9 cellular contexts compared by ENCODE assay signal in the genomic region with DNA sequence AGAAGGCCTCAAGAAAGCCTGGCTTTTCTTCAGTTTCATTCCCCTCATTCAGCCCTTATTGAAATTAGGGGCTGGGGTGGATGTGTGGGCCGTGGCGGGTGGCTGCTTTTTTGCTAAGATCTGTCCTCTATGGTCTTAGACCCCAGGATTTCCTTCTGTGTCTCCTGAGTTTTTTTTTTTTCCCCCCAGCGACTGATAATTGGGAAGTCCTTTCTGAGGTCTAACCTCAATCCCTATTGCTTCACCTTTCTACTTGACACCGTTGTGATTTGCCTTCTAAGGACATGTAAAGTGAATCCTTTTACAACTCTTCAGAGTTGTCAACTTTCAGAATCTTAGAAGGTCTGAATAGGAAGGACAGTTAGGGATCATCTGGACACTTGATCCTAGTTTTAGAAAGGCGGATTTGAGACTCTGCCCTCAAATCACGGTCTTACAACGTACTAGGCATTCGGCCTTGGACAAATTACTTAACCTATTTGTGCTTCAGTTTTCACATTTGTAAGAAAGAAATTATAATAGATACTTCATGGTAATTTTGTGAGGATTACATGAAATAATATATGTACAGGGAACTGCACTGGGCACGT. TPM values are rescaled to one million over a fixed set of nuclear protein-coding genes. Genes with fewer than 3 reads are reported as not detected.
DNase-seq lines count a peak whose midpoint lies in the region; ATAC-seq, FAIRE-seq and TF ChIP-seq lines count a peak whose summit lies in the region.
"Had no signal": no experiment of that assay in that cellular context is flagged by ENCODE, and none has a peak within 500 bp of the region (broad histone marks: within the 10 kb centered on the region; RNA-seq: fewer than 3 reads in every experiment).

No MANE protein-coding gene starts in this region.

- FAIRE-seq in urothelium cell line (lab: Jason Lieb, UNC), result no peak

- H3K27me3 ChIP-seq in Peyer's patch (no peaks in the 10 kb centered on the region), gastroesophageal sphincter (no peaks in the 10 kb centered on the region), skeletal muscle satellite cell (ENCODE audit: control insufficient read depth, insufficient read depth, low read length) (no peaks in the 10 kb centered on the region)

- H3K9me3 ChIP-seq in Peyer's patch (no peaks in the 10 kb centered on the region), gastroesophageal sphincter (no peaks in the 10 kb centered on the region), skeletal muscle satellite cell (replicated peaks; ENCODE audit: low read length) (no peaks in the 10 kb centered on the region)

- H3K4me2 ChIP-seq in skeletal muscle satellite cell (ENCODE audit: low read length), result peak overlapping the region; percentile 73

- H3K9me3 Mint-ChIP-seq in activated CD8-positive, alpha-beta memory T cell treated with anti-CD3 and anti-CD28 coated beads, Interleukin-2, amount 10 ng/mL, durations not matched to agents 7 days and 5 days (ENCODE audit: low read depth), result no peaks in the 10 kb centered on the region

- DNase-seq in GM12864 (ENCODE audit: low read depth) (no peak), Peyer's patch (no peak), iPS-NIHi7 (ENCODE audit: extremely low spot score) (no peak), urothelium cell line (ENCODE audit: low spot score) (no peak), hepatic stellate cell (ENCODE audit: low spot score) (no peak)
- no peak for DNase-seq in activated CD8-positive, alpha-beta memory T cell treated with anti-CD3 and anti-CD28 coated beads, Interleukin-2, amount 10 ng/mL, durations not matched to agents 7 days and 5 days

- no peak for ATAC-seq in gastroesophageal sphincter
- ATAC-seq in activated CD8-positive, alpha-beta memory T cell treated with anti-CD3 and anti-CD28 coated beads, Interleukin-2, amount 10 ng/mL, durations not matched to agents 7 days and 5 days, result no peak

- H3K4me3 Mint-ChIP-seq in activated CD8-positive, alpha-beta memory T cell treated with anti-CD3 and anti-CD28 coated beads, Interleukin-2, amount 10 ng/mL, durations not matched to agents 7 days and 5 days, result no peak overlapping the region

- peaks cover 22% of the 10 kb centered on the region for H3K4me1 Mint-ChIP-seq in activated CD8-positive, alpha-beta memory T cell treated with anti-CD3 and anti-CD28 coated beads, Interleukin-2, amount 10 ng/mL, durations not matched to agents 7 days and 5 days

- TF ChIP-seq POLR2A in Peyer's patch (IDR thresholded peaks at IDR 0.05) (no peak), gastroesophageal sphincter (IDR thresholded peaks at IDR 0.05) (peak in 1 of 2 donors; percentile 2)

- peak overlapping the region; percentile 72 for H3K9ac ChIP-seq in skeletal muscle satellite cell (ENCODE audit: low read depth, low read length)

- TF ChIP-seq CTCF in GM12864 (IDR thresholded peaks at IDR 0.05; ENCODE audit: low read depth, low read length, missing control alignments) (no peak), Peyer's patch (IDR thresholded peaks at IDR 0.05) (no peak), gastroesophageal sphincter (IDR thresholded peaks at IDR 0.05) (no peak)

- H3K27me3 Mint-ChIP-seq in activated CD8-positive, alpha-beta memory T cell treated with anti-CD3 and anti-CD28 coated beads, Interleukin-2, amount 10 ng/mL, durations not matched to agents 7 days and 5 days, result peaks cover 6% of the 10 kb centered on the region
- H3K27me3 Mint-ChIP-seq: activated CD4-positive, alpha-beta T cell treated with anti-CD3 and anti-CD28 coated beads for 36 hours had no signal

- 43 to 49% methylated on average over 8 to 9 of the region's 9 CpGs for WGBS in gastroesophageal sphincter (ENCODE audit: low coverage in 1 of 2), 2 donors

- no peak for TF ChIP-seq EP300 in gastroesophageal sphincter (IDR thresholded peaks at IDR 0.05)

- no peaks in the 10 kb centered on the region for H3K36me3 Mint-ChIP-seq in activated CD8-positive, alpha-beta memory T cell treated with anti-CD3 and anti-CD28 coated beads, Interleukin-2, amount 10 ng/mL, durations not matched to agents 7 days and 5 days

- H3K27ac ChIP-seq in Peyer's patch (peak overlapping the region; percentile 62 to 77 (median 73)), gastroesophageal sphincter (peak overlapping the region; percentile 83 to 91 (median 88))

- H3K4me1 ChIP-seq in Peyer's patch (peaks cover 0 to 18% (median 0%) of the 10 kb centered on the region in 4 donors), gastroesophageal sphincter (peaks cover 0 to 54% (median 3%) of the 10 kb centered on the region in 3 donors), skeletal muscle satellite cell (ENCODE audit: control insufficient read depth, insufficient read depth, low read length) (peaks cover 29% of the 10 kb centered on the region)

- H3K4me3 ChIP-seq in GM12864 (ENCODE audit: low read depth, low read length) (peak overlapping the region; percentile 82), Peyer's patch (peak overlapping the region; percentile 47 to 65 (median 57)), gastroesophageal sphincter (peak overlapping the region; percentile 62 to 82), skeletal muscle satellite cell (ENCODE audit: low read length) (peak overlapping the region; percentile 57)

- H3K36me3 ChIP-seq in Peyer's patch (no peaks in the 10 kb centered on the region), gastroesophageal sphincter (no peaks in the 10 kb centered on the region), skeletal muscle satellite cell (ENCODE audit: insufficient read depth, low read length) (no peaks in the 10 kb centered on the region)

- CTCF ChIA-PET in activated CD8-positive, alpha-beta memory T cell treated with anti-CD3 and anti-CD28 coated beads, Interleukin-2, amount 10 ng/mL, durations not matched to agents 7 days and 5 days (lab: Charles Lee), result interaction anchor here (0.9 to 7.5 kb wide), 17 partner anchors 8 to 152 kb away, joined by 3 to 79 read pairs (median 4); partner anchors contain the start of gene COPZ1

- no peak overlapping the region for H3K27ac Mint-ChIP-seq in activated CD8-positive, alpha-beta memory T cell treated with anti-CD3 and anti-CD28 coated beads, Interleukin-2, amount 10 ng/mL, durations not matched to agents 7 days and 5 days
- H3K27ac Mint-ChIP-seq: activated CD4-positive, alpha-beta T cell treated with anti-CD3 and anti-CD28 coated beads for 36 hours had no signal

RNA-seq across cellular contexts. Expression of gene GPR84, which starts 4.4 kb away (rescaled TPM):
- total RNA-seq in Peyer's patch, result not detected
- total RNA-seq in gastroesophageal sphincter, result under 1 TPM in 1 of 4 donors, not detected in 3; 0.54 TPM
- under 0.01 TPM in 1 of 2 replicates, not detected in the other for total RNA-seq in skeletal muscle satellite cell (2012; rRNA removed)
- under 1 TPM; 0.32 to 0.59 TPM for total RNA-seq in activated CD8-positive, alpha-beta memory T cell treated with anti-CD3 and anti-CD28 coated beads, Interleukin-2, amount 10 ng/mL, durations not matched to agents 7 days and 5 days

RNA-seq across cellular contexts. Expression of gene ZNF385A, which starts 24.7 kb away (rescaled TPM):
- total RNA-seq in Peyer's patch, result 10 to 100 TPM in 2 of 4 donors, 1 to 10 TPM in 2; 7.3 to 28.1 (median 9.7) TPM
- total RNA-seq in gastroesophageal sphincter, result 10 to 100 TPM in 3 of 4 donors, 1 to 10 TPM in 1; 7.5 to 28.0 (median 19.5) TPM
- 1.0 and 1.3 TPM in 2 replicates for total RNA-seq in skeletal muscle satellite cell (2012; rRNA removed)
- total RNA-seq in activated CD8-positive, alpha-beta memory T cell treated with anti-CD3 and anti-CD28 coated beads, Interleukin-2, amount 10 ng/mL, durations not matched to agents 7 days and 5 days, result under 1 TPM; 0.30 to 0.91 TPM

RNA-seq across cellular contexts. Expression of gene COPZ1, which starts 34.9 kb away (rescaled TPM):
- total RNA-seq in Peyer's patch (10 to 100 TPM; 42.4 to 66.9 (median 54.2) TPM), gastroesophageal sphincter (100 to 1,000 TPM in 1 of 4 donors, 10 to 100 TPM in 3; 47.0 to 138 (median 57.5) TPM)
- 109 and 115 TPM in 2 replicates for total RNA-seq in skeletal muscle satellite cell (2012; rRNA removed)
- total RNA-seq in activated CD8-positive, alpha-beta memory T cell treated with anti-CD3 and anti-CD28 coated beads, Interleukin-2, amount 10 ng/mL, durations not matched to agents 7 days and 5 days, result 100 to 1,000 TPM in 1 of 2 experiments, 10 to 100 TPM in 1; 90.8 to 104 TPM

RNA-seq across cellular contexts. Expression of gene NFE2, which starts 59.0 kb away (rescaled TPM):
- not detected for total RNA-seq in Peyer's patch
- 1 to 10 TPM in 1 of 4 donors, under 1 TPM in 2, not detected in 1; 0.37 to 1.6 (median 0.77) TPM for total RNA-seq in gastroesophageal sphincter
- not detected in 2 replicates for total RNA-seq in skeletal muscle satellite cell (2012; rRNA removed)
- not detected for total RNA-seq in activated CD8-positive, alpha-beta memory T cell treated with anti-CD3 and anti-CD28 coated beads, Interleukin-2, amount 10 ng/mL, durations not matched to agents 7 days and 5 days
- total RNA-seq: activated CD4-positive, alpha-beta T cell treated with anti-CD3 and anti-CD28 coated beads for 36 hours had no signal

RNA-seq across cellular contexts. Expression of gene ITGA5, which starts 59.2 kb away (rescaled TPM):
- total RNA-seq in Peyer's patch (10 to 100 TPM; 21.0 to 78.4 (median 44.5) TPM), gastroesophageal sphincter (100 to 1,000 TPM; 141 to 908 (median 220) TPM)
- 794 and 1,056 TPM in 2 replicates for total RNA-seq in skeletal muscle satellite cell (2012; rRNA removed)
- total RNA-seq in activated CD8-positive, alpha-beta memory T cell treated with anti-CD3 and anti-CD28 coated beads, Interleukin-2, amount 10 ng/mL, durations not matched to agents 7 days and 5 days, result 10 to 100 TPM; 13.2 to 37.6 TPM

Comparison
In these comparisons a context has a peak if more than half of its experiments do, and no peak if none do; other contexts are left out.
1. RNA of gene ZNF385A, which starts 24.7 kb away (total RNA-seq): 7.5 to 28.0 TPM in gastroesophageal sphincter and 7.3 to 28.1 TPM in Peyer's patch; 0.30 to 0.91 TPM in activated CD8-positive, alpha-beta memory T cell treated with anti-CD3 and anti-CD28 coated beads, Interleukin-2, amount 10 ng/mL, durations not matched to agents 7 days and 5 days; every median in the first group is over 4 times any median in the second.
2. Peak in every context shown above with its lines, with median percentiles within 50 percentile points of each other: H3K4me3 ChIP-seq.